1 cellular context compared by ENCODE assay signal in the genomic region with DNA sequence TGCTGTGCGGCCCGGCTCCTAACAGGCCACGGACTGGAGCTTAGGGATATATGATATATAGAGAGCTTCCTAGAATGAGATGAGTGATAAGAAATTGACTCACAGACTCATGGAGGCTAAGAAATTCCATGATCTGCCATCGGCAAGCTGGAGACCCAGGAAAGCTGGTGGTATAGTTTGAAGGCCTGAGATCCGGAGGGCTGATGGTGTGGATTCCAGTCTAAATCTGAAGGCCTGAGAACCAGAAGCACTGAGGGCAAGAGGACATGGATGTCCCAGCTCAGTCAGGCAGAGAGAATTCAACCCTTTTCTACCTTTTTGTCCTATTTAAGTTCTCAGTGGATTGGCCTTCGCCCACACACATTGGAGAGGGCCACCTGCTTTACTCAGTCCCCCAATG.
TF ChIP-seq lines count a peak whose summit lies in the region.

No MANE protein-coding gene starts in this region.

TF ChIP-seq in HCT116, 20 proteins besides CTCF, POLR2A, EP300 and RAD21 (continued from another document):
- TF ChIP-seq, protein P1, sequence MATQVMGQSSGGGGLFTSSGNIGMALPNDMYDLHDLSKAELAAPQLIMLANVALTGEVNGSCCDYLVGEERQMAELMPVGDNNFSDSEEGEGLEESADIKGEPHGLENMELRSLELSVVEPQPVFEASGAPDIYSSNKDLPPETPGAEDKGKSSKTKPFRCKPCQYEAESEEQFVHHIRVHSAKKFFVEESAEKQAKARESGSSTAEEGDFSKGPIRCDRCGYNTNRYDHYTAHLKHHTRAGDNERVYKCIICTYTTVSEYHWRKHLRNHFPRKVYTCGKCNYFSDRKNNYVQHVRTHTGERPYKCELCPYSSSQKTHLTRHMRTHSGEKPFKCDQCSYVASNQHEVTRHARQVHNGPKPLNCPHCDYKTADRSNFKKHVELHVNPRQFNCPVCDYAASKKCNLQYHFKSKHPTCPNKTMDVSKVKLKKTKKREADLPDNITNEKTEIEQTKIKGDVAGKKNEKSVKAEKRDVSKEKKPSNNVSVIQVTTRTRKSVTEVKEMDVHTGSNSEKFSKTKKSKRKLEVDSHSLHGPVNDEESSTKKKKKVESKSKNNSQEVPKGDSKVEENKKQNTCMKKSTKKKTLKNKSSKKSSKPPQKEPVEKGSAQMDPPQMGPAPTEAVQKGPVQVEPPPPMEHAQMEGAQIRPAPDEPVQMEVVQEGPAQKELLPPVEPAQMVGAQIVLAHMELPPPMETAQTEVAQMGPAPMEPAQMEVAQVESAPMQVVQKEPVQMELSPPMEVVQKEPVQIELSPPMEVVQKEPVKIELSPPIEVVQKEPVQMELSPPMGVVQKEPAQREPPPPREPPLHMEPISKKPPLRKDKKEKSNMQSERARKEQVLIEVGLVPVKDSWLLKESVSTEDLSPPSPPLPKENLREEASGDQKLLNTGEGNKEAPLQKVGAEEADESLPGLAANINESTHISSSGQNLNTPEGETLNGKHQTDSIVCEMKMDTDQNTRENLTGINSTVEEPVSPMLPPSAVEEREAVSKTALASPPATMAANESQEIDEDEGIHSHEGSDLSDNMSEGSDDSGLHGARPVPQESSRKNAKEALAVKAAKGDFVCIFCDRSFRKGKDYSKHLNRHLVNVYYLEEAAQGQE (IDR thresholded peaks at IDR 0.05; ENCODE audit: low read depth) = no peak
- TF ChIP-seq TCF7L2 (IDR thresholded peaks at IDR 0.05; ENCODE audit: borderline replicate concordance, extremely low read depth, insufficient read depth, insufficient read length) (no peak), CEBPB (IDR thresholded peaks at IDR 0.05; ENCODE audit: low read depth) (no peak), JUND (IDR thresholded peaks at IDR 0.05) (no peak), CBX3 (IDR thresholded peaks at IDR 0.05; ENCODE audit: low read depth) (no peak), ZFX (IDR thresholded peaks at IDR 0.05) (no peak), YY1 (IDR thresholded peaks at IDR 0.05; ENCODE audit: extremely low read depth, insufficient replicate concordance, low read depth, low read length) (no peak)
- TF ChIP-seq, protein P2, sequence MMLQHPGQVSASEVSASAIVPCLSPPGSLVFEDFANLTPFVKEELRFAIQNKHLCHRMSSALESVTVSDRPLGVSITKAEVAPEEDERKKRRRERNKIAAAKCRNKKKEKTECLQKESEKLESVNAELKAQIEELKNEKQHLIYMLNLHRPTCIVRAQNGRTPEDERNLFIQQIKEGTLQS (IDR thresholded peaks at IDR 0.05) = no peak
- TF ChIP-seq, protein P3, sequence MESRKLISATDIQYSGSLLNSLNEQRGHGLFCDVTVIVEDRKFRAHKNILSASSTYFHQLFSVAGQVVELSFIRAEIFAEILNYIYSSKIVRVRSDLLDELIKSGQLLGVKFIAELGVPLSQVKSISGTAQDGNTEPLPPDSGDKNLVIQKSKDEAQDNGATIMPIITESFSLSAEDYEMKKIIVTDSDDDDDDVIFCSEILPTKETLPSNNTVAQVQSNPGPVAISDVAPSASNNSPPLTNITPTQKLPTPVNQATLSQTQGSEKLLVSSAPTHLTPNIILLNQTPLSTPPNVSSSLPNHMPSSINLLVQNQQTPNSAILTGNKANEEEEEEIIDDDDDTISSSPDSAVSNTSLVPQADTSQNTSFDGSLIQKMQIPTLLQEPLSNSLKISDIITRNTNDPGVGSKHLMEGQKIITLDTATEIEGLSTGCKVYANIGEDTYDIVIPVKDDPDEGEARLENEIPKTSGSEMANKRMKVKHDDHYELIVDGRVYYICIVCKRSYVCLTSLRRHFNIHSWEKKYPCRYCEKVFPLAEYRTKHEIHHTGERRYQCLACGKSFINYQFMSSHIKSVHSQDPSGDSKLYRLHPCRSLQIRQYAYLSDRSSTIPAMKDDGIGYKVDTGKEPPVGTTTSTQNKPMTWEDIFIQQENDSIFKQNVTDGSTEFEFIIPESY (IDR thresholded peaks at IDR 0.05; ENCODE audit: extremely low read depth, insufficient replicate concordance, low read length) = no peak
- TF ChIP-seq, protein P4, sequence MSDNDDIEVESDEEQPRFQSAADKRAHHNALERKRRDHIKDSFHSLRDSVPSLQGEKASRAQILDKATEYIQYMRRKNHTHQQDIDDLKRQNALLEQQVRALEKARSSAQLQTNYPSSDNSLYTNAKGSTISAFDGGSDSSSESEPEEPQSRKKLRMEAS (IDR thresholded peaks at IDR 0.05) = no peak
